ENCODE assay signal across 13 cellular contexts in the genomic region with DNA sequence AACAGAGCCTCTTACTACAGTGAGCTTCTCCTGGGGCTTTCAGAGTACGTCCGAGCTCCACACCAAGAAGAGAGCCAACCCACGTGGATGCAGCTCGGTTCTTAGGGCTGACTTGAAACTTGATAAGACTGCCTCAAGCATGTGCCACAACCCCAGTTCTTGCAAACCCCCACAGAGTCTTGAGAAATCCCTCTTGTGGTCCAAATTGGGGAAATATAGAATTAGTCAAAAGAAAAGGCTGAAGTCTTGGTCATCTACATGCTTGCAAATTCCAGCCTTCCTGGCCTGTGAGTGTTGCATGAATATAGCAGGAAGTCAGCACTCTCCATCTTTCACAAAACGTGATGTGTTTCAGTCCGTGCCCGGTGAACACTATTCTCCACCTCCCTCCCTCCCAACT.
"Had no signal": no experiment of that assay in that cellular context is flagged by ENCODE, and none has a peak within 500 bp of the region (broad histone marks: within the 10 kb centered on the region; RNA-seq: fewer than 3 reads in every experiment).

No MANE protein-coding gene starts in this region.

- H3K4me3 Mint-ChIP-seq: naive B cell; stimulated activated memory B cell treated with anti-CD40 and anti-IgM and Interleukin-4, amounts not matched to agents 10 μg/mL and 1 μg/mL and 100 μg/mL, for 72 hours had no signal

- ATAC-seq: activated CD4-positive, CD25-positive, alpha-beta regulatory T cell treated with anti-CD3 and anti-CD28 coated beads, Interleukin-2, amount 50 U/mL, for 24 hours; stimulated activated memory B cell treated with anti-CD40 and anti-IgM and Interleukin-4, amounts not matched to agents 10 μg/mL and 1 μg/mL and 100 μg/mL, for 72 hours had no signal

- H3K9me3 ChIP-seq: ascending aorta, thyroid gland had no signal

- H3K4me1 Mint-ChIP-seq: naive B cell; stimulated activated memory B cell treated with anti-CD40 and anti-IgM and Interleukin-4, amounts not matched to agents 10 μg/mL and 1 μg/mL and 100 μg/mL, for 72 hours had no signal

- DNase-seq: activated CD4-positive, alpha-beta T cell treated with anti-CD3 and anti-CD28 coated beads, Interleukin-2, amount 50 U/mL, for 1 hour; activated naive CD4-positive, alpha-beta T cell treated with Interleukin-2 at 50 U/mL for 16 hours; activated T-cell treated with anti-CD3 and anti-CD28 coated beads for 4 hours; naive B cell; retina; thyroid gland had no signal

- H3K4me1 ChIP-seq: ascending aorta had no signal

- H3K27ac ChIP-seq: ascending aorta, epithelial cell of prostate, thyroid gland had no signal

- H3K36me3 Mint-ChIP-seq: naive B cell had no signal

- FAIRE-seq: bronchial epithelial cell, islet of Langerhans, urothelium cell line had no signal

- H3K4me3 ChIP-seq: ascending aorta, thyroid gland had no signal

- H3K9me3 Mint-ChIP-seq: naive B cell; stimulated activated memory B cell treated with anti-CD40 and anti-IgM and Interleukin-4, amounts not matched to agents 10 μg/mL and 1 μg/mL and 100 μg/mL, for 72 hours had no signal

- H3K36me3 ChIP-seq: ascending aorta, thyroid gland had no signal

- H3K27me3 Mint-ChIP-seq: naive B cell; stimulated activated memory B cell treated with anti-CD40 and anti-IgM and Interleukin-4, amounts not matched to agents 10 μg/mL and 1 μg/mL and 100 μg/mL, for 72 hours had no signal

- H3K27ac Mint-ChIP-seq: naive B cell; stimulated activated memory B cell treated with anti-CD40 and anti-IgM and Interleukin-4, amounts not matched to agents 10 μg/mL and 1 μg/mL and 100 μg/mL, for 72 hours had no signal

- H3K27me3 ChIP-seq: ascending aorta, thyroid gland had no signal
